In the genomic region with DNA sequence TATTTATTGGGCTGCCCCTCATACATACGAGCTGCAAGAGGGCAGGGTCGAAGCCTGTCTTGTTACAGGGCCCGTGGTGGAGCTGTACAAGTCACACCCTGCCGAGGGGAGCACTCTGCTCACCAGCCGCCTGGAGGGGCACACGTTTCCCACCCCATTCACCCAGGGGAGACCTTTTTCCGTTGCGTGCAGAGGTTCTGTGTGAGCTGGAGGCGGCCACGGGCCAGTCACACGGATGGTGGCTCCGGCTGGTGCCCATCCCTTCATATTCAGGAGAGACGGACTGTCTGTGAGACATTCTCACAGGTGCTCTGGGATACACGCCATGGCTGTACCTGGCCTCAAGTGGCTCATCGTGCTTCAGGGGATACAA, we compare ENCODE assay signal across 20 cellular contexts. TPM values are rescaled to one million over a fixed set of nuclear protein-coding genes. Genes with fewer than 3 reads are reported as not detected.
DNase-seq lines count a peak whose midpoint lies in the region; ATAC-seq and TF ChIP-seq lines count a peak whose summit lies in the region.
"Had no signal": no experiment of that assay in that cellular context is flagged by ENCODE, and none has a peak within 500 bp of the region (broad histone marks: within the 10 kb centered on the region; RNA-seq: fewer than 3 reads in every experiment).

No MANE protein-coding gene starts in this region.

- H3K4me3 ChIP-seq in BLaER1 (no peak overlapping the region), left lung (no peak overlapping the region), PC-9 (no peak overlapping the region)
- H3K4me3 ChIP-seq: Peyer's patch had no signal

- H3K27ac Mint-ChIP-seq in IgD-negative memory B cell = peak overlapping the region in 2 of 3 donors; percentile 53 to 85
- H3K27ac Mint-ChIP-seq in stimulated activated memory B cell treated with anti-CD40 and anti-IgM and Interleukin-4, amounts not matched to agents 10 μg/mL and 1 μg/mL and 100 μg/mL, for 72 hours = peak overlapping the region; percentile 35
- no peak overlapping the region for H3K27ac Mint-ChIP-seq in activated CD4-positive, alpha-beta T cell treated with anti-CD3 and anti-CD28 coated beads, Interleukin-2, amount 10 ng/mL, durations not matched to agents 7 days and 5 days
- H3K27ac Mint-ChIP-seq: CD8-positive, alpha-beta T cell had no signal

- ATAC-seq in left lung = no peak
- no peak for ATAC-seq in stimulated activated memory B cell treated with anti-CD40 and anti-IgM and Interleukin-4, amounts not matched to agents 10 μg/mL and 1 μg/mL and 100 μg/mL, for 72 hours
- ATAC-seq in HG02938 (IDR thresholded peaks at IDR 0.05; ENCODE audit: unreplicated experiment) = no peak
- no peak for ATAC-seq in GM21515 (IDR thresholded peaks at IDR 0.05; ENCODE audit: unreplicated experiment)
- ATAC-seq: CD8-positive, alpha-beta T cell had no signal

- H2AFZ ChIP-seq in PC-9 = no peak overlapping the region

- TF ChIP-seq CTCF in left lung (IDR thresholded peaks at IDR 0.05) = no peak
- no peak for TF ChIP-seq CTCF in PC-9 (conservative IDR thresholded peaks at IDR 0.05)

- peaks cover 7% of the 10 kb centered on the region for H3K36me3 ChIP-seq in BLaER1
- no peaks in the 10 kb centered on the region for H3K36me3 ChIP-seq in left lung
- H3K36me3 ChIP-seq in PC-9 (ENCODE audit: low read depth) = peaks cover 17% of the 10 kb centered on the region; the same call in 1 of the 2 replicates
- H3K36me3 ChIP-seq: Peyer's patch had no signal

- peaks cover 12% of the 10 kb centered on the region; the same call in 1 of the 2 replicates for H3F3A ChIP-seq in PC-9 (ENCODE audit: insufficient read depth, low read depth)

- POLR2A ChIA-PET in activated CD4-positive, alpha-beta T cell treated with anti-CD3 and anti-CD28 coated beads, Interleukin-2, amount 10 ng/mL, durations not matched to agents 7 days and 5 days (lab: Charles Lee) = no interaction called here
- POLR2A ChIA-PET in PC-9 (lab: Charles Lee; ENCODE audit: unreplicated experiment) = interaction anchor here (0.6 kb wide), 1 partner anchor 18 kb away, joined by 3 read pairs; no protein-coding TSS in a partner anchor

- no peaks in the 10 kb centered on the region for H3K27me3 ChIP-seq in BLaER1
- H3K27me3 ChIP-seq in left lung = peaks cover 0 to 9% of the 10 kb centered on the region in 2 donors
- no peaks in the 10 kb centered on the region for H3K27me3 ChIP-seq in PC-9 (ENCODE audit: insufficient read depth, low read depth)
- H3K27me3 ChIP-seq: Peyer's patch had no signal

- intact Hi-C loops in left lung (cut with DNase I) (no loop called here), PC-9 (cut with micrococcal nuclease; ENCODE audit: unreplicated experiment) (loop anchor here (5.0 kb wide), 1 partner anchor 42 kb away; no protein-coding TSS in a partner anchor)

- H3K27me3 Mint-ChIP-seq in IgD-negative memory B cell = peaks cover 2% of the 10 kb centered on the region
- peaks cover 14% of the 10 kb centered on the region for H3K27me3 Mint-ChIP-seq in stimulated activated memory B cell treated with anti-CD40 and anti-IgM and Interleukin-4, amounts not matched to agents 10 μg/mL and 1 μg/mL and 100 μg/mL, for 72 hours
- no peaks in the 10 kb centered on the region for H3K27me3 Mint-ChIP-seq in activated CD4-positive, alpha-beta T cell treated with anti-CD3 and anti-CD28 coated beads, Interleukin-2, amount 10 ng/mL, durations not matched to agents 7 days and 5 days

- DNase-seq in left lung (peak; percentile 19 to 62), PC-9 (no peak)
- no peak for DNase-seq in activated CD4-positive, alpha-beta T cell treated with anti-CD3 and anti-CD28 coated beads, Interleukin-2, amount 10 ng/mL, durations not matched to agents 7 days and 5 days
- DNase-seq: AML-193; CD8-positive, alpha-beta T cell; DND-41; GDM1; GOT3; KBM-7; NCI-H1048; NCI-H146; NCI-H2107; Peyer's patch; SHP77 treated with DMSO at 0.1 percent for 48 hours had no signal

- H3K4me1 ChIP-seq in BLaER1 (peaks cover 24% of the 10 kb centered on the region), left lung (peaks cover 0 to 13% of the 10 kb centered on the region in 2 donors), PC-9 (replicated peaks; ENCODE audit: insufficient read depth) (peaks cover 9% of the 10 kb centered on the region; the same call in 1 of the 2 replicates)

- H3K9me3 Mint-ChIP-seq in IgD-negative memory B cell = peaks cover 0 to 5% (median 0%) of the 10 kb centered on the region in 3 donors
- no peaks in the 10 kb centered on the region for H3K9me3 Mint-ChIP-seq in stimulated activated memory B cell treated with anti-CD40 and anti-IgM and Interleukin-4, amounts not matched to agents 10 μg/mL and 1 μg/mL and 100 μg/mL, for 72 hours
- H3K9me3 Mint-ChIP-seq in activated CD4-positive, alpha-beta T cell treated with anti-CD3 and anti-CD28 coated beads, Interleukin-2, amount 10 ng/mL, durations not matched to agents 7 days and 5 days = no peaks in the 10 kb centered on the region
- H3K9me3 Mint-ChIP-seq: CD8-positive, alpha-beta T cell had no signal

- peaks cover 7 to 14% (median 12%) of the 10 kb centered on the region in 3 donors for H3K4me1 Mint-ChIP-seq in IgD-negative memory B cell
- peaks cover 17% of the 10 kb centered on the region for H3K4me1 Mint-ChIP-seq in stimulated activated memory B cell treated with anti-CD40 and anti-IgM and Interleukin-4, amounts not matched to agents 10 μg/mL and 1 μg/mL and 100 μg/mL, for 72 hours
- H3K4me1 Mint-ChIP-seq in activated CD4-positive, alpha-beta T cell treated with anti-CD3 and anti-CD28 coated beads, Interleukin-2, amount 10 ng/mL, durations not matched to agents 7 days and 5 days = peaks cover 6% of the 10 kb centered on the region

- H3K9ac ChIP-seq in BLaER1 = no peak overlapping the region

- peak overlapping the region; percentile 5 for H3K4me2 ChIP-seq in BLaER1
- no peak overlapping the region for H3K4me2 ChIP-seq in PC-9

- no TSS peak for BruUV-seq in PC-9 (replicated peaks; lab: Mats Ljungman, UMichigan)

- CTCF ChIA-PET in activated CD4-positive, alpha-beta T cell treated with anti-CD3 and anti-CD28 coated beads, Interleukin-2, amount 10 ng/mL, durations not matched to agents 7 days and 5 days (lab: Charles Lee) = interaction anchor here (0.8 to 1.5 kb wide), 3 partner anchors 8 to 17 kb away, joined by 3 to 4 read pairs (median 3); no protein-coding TSS in a partner anchor
- CTCF ChIA-PET in PC-9 (lab: Charles Lee) = no interaction called here

- H3K79me2 ChIP-seq in PC-9 (ENCODE audit: low read depth) = no peaks in the 10 kb centered on the region

- peak overlapping the region in 2 of 4 donors; percentile 42 to 47 for H3K4me3 Mint-ChIP-seq in IgD-negative memory B cell
- no peak overlapping the region for H3K4me3 Mint-ChIP-seq in stimulated activated memory B cell treated with anti-CD40 and anti-IgM and Interleukin-4, amounts not matched to agents 10 μg/mL and 1 μg/mL and 100 μg/mL, for 72 hours
- H3K4me3 Mint-ChIP-seq in activated CD4-positive, alpha-beta T cell treated with anti-CD3 and anti-CD28 coated beads, Interleukin-2, amount 10 ng/mL, durations not matched to agents 7 days and 5 days = no peak overlapping the region
- H3K4me3 Mint-ChIP-seq: CD8-positive, alpha-beta T cell had no signal

- peak overlapping the region; percentile 5; the same call in 1 of the 2 replicates for H3K27ac ChIP-seq in BLaER1
- H3K27ac ChIP-seq in left lung = no peak overlapping the region
- H3K27ac ChIP-seq in PC-9 = no peak overlapping the region
- H3K27ac ChIP-seq: HL-60, Peyer's patch had no signal

- H4K20me1 ChIP-seq in BLaER1 (no peaks in the 10 kb centered on the region), PC-9 (ENCODE audit: insufficient read depth) (no peaks in the 10 kb centered on the region)

- no peaks in the 10 kb centered on the region for H3K9me2 ChIP-seq in PC-9 (ENCODE audit: insufficient read depth)

- H3K9me3 ChIP-seq in BLaER1 (no peaks in the 10 kb centered on the region), left lung (no peaks in the 10 kb centered on the region), PC-9 (ENCODE audit: insufficient read depth, low read depth) (no peaks in the 10 kb centered on the region)
- H3K9me3 ChIP-seq: Peyer's patch had no signal

- peaks cover 2% of the 10 kb centered on the region for H3K36me3 Mint-ChIP-seq in IgD-negative memory B cell
- H3K36me3 Mint-ChIP-seq in stimulated activated memory B cell treated with anti-CD40 and anti-IgM and Interleukin-4, amounts not matched to agents 10 μg/mL and 1 μg/mL and 100 μg/mL, for 72 hours = peaks cover 18% of the 10 kb centered on the region
- peaks cover 12% of the 10 kb centered on the region for H3K36me3 Mint-ChIP-seq in activated CD4-positive, alpha-beta T cell treated with anti-CD3 and anti-CD28 coated beads, Interleukin-2, amount 10 ng/mL, durations not matched to agents 7 days and 5 days (ENCODE audit: low read depth)

RNA-seq across cellular contexts. Expression of gene FAM20C, which starts 47.9 kb away (rescaled TPM):
- not detected for polyA plus RNA-seq in IgD-negative memory B cell
- total RNA-seq in left lung (10 to 100 TPM; 44.6 to 75.5 TPM), PC-9 (2021) (31.0 and 34.0 TPM in 2 replicates)
- total RNA-seq in activated CD4-positive, alpha-beta T cell treated with anti-CD3 and anti-CD28 coated beads, Interleukin-2, amount 10 ng/mL, durations not matched to agents 7 days and 5 days = under 1 TPM; 0.29 to 0.47 TPM

Comparison
In these comparisons a context has a peak if more than half of its experiments do, and no peak if none do; other contexts are left out.
1. DNase-seq: peak in left lung (2 of 2); none in activated CD4-positive, alpha-beta T cell treated with anti-CD3 and anti-CD28 coated beads, Interleukin-2, amount 10 ng/mL, durations not matched to agents 7 days and 5 days (single experiment) and PC-9 (0 of 2).
2. RNA of gene FAM20C, which starts 47.9 kb away (total RNA-seq): 44.6 to 75.5 TPM in left lung and 31.0 to 34.0 TPM in PC-9; 0.29 to 0.47 TPM in activated CD4-positive, alpha-beta T cell treated with anti-CD3 and anti-CD28 coated beads, Interleukin-2, amount 10 ng/mL, durations not matched to agents 7 days and 5 days; every median in the first group is over 10 times any median in the second.